In genomic region chr7:34224259-34224658, GRCh38 we compare ENCODE assay signal across 25 cellular contexts.
"Had no signal": no experiment of that assay in that cellular context is flagged by ENCODE, and none has a peak within 500 bp of the region (broad histone marks: within the 10 kb centered on the region; RNA-seq: fewer than 3 reads in every experiment).

No MANE protein-coding gene starts in this region.

- H3K9me3 ChIP-seq: left lung, lower lobe of right lung, ovary, right atrium auricular region, stomach, testis, thyroid gland, transverse colon, upper lobe of left lung, vagina had no signal

- DNase-seq: kidney glomerular epithelial cell; left cardiac atrium; left lung; lower lobe of right lung; mammary epithelial cell; mesenchymal stem cell; naive thymus-derived CD8-positive, alpha-beta T cell; ovary; stimulated activated CD4-positive, alpha-beta T cell treated with anti-CD3 and anti-CD28 coated beads, Interleukin-12 subunit alpha, Interleukin-12 subunit beta, amount 100 ng/mL, for 4 hours; stimulated activated CD4-positive, alpha-beta T cell treated with anti-CD3 and anti-CD28 coated beads, Interleukin-15, amount 100 ng/mL, for 24 hours; stimulated activated CD4-positive, alpha-beta T cell treated with anti-CD3 and anti-CD28 coated beads, Interleukin-2, amount 100 ng/mL, for 24 hours; stimulated activated CD4-positive, alpha-beta T cell treated with anti-CD3 and anti-CD28 coated beads, Interleukin-4, amount 100 ng/mL, for 1 hour; stimulated activated naive B cell treated with anti-CD40 and anti-IgM and Interleukin-4, amounts not matched to agents 10 μg/mL and 1 μg/mL and 100 μg/mL, for 72 hours; stimulated activated naive CD8-positive, alpha-beta T cell treated with anti-CD3 and anti-CD28 coated beads, Interleukin-15, Interleukin-2, amounts not matched to agents 100 U/mL and 50 U/mL, for 24 hours; stomach; testis; thyroid gland; transverse colon; upper lobe of left lung had no signal

- ATAC-seq: left cardiac atrium; left lung; lower lobe of right lung; naive thymus-derived CD8-positive, alpha-beta T cell; sciatic nerve; stimulated activated naive B cell treated with anti-CD40 and anti-IgM and Interleukin-4, amounts not matched to agents 10 μg/mL and 1 μg/mL and 100 μg/mL, for 72 hours; stimulated activated naive CD8-positive, alpha-beta T cell treated with anti-CD3 and anti-CD28 coated beads, Interleukin-15, Interleukin-2, amounts not matched to agents 100 U/mL and 50 U/mL, for 24 hours had no signal

- H3K27ac ChIP-seq: hepatocyte, left lung, lower lobe of right lung, ovary, right atrium auricular region, skin epidermis, stomach, testis, thyroid gland, transverse colon, upper lobe of left lung, vagina had no signal

- H3K4me3 ChIP-seq: hepatocyte, left lung, lower lobe of right lung, ovary, right atrium auricular region, skin epidermis, stomach, testis, thyroid gland, transverse colon, upper lobe of left lung, vagina had no signal

- H3K4me1 ChIP-seq: left lung, lower lobe of right lung, right atrium auricular region, stomach, testis, thyroid gland, transverse colon, upper lobe of left lung, vagina had no signal

- FAIRE-seq: keratinocyte had no signal

- H3K27me3 ChIP-seq: hepatocyte, left lung, ovary, right atrium auricular region, stomach, testis, thyroid gland, transverse colon, upper lobe of left lung, vagina had no signal
